Comparison of ENCODE assay signal across 8 cellular contexts in the genomic region with DNA sequence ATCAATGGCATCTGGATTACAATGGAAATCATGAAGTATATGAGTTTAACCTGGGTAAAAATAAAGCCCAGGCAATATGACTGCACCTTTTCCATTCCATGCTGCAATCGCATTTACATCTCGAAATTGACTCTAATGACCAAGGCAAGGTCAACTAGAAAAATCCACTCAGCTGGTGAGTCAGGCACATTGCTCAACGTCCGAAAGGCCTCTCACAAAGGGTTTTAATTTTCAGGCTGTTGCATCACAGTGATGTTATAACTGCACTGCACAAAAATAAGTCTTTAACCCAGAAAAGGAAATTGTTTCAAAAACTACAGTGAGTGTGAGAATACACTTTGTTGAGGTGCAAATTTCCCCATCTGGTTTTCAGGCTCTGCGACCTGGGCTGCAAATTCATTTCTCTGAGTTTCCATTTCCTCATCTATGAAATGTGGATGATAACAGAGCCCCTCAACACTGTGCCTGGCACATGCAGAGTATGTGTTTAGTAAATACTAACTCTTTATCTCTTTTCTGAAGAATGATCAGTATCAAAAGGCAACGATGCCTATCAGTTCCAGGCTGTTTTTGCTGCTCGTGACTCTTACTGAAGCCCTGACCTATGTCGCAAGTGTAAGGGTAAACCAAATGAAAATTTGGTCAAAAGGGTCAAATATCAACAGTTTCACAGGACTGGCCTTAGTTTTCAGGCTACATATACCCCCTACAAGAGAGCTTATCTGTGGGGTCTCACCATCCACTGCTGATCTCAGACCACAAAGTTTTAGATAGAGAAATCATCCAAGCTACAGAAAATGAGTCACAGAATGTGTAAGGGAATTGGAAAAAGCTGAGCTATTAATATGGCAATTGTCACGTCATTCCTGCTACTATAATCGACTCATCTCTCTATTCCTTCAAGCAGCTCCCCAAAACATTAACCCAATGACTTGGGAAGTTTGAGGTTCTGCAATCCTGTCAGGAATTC. TPM values are rescaled to one million over a fixed set of nuclear protein-coding genes. Genes with fewer than 3 reads are reported as not detected.
A peak's percentile ranks its signal among the peaks of the same experiment; 100 is the strongest.
DNase-seq lines count a peak whose midpoint lies in the region; ATAC-seq and TF ChIP-seq lines count a peak whose summit lies in the region.

No MANE protein-coding gene starts in this region.

- no peaks in the 10 kb centered on the region for H3K27me3 ChIP-seq in sigmoid colon

- H3K4me1 ChIP-seq in sigmoid colon: peaks cover 0 to 52% (median 26%) of the 10 kb centered on the region in 4 donors

- TF ChIP-seq EP300 in sigmoid colon (IDR thresholded peaks at IDR 0.05): peak in 1 of 4 donors; percentile 19

- peaks cover 41% of the 10 kb centered on the region for H3K36me3 Mint-ChIP-seq in activated CD8-positive, alpha-beta memory T cell treated with anti-CD3 and anti-CD28 coated beads, Interleukin-2, amount 10 ng/mL, durations not matched to agents 7 days and 5 days
- H3K36me3 Mint-ChIP-seq in T-helper 2 cell treated with Interferon-gamma antibody and Interleukin-4, amounts not matched to agents 5 μg/mL and 100 μg/mL, for 36 hours (ENCODE audit: low read depth): peaks cover 31% of the 10 kb centered on the region

- H3K27ac Mint-ChIP-seq in activated CD8-positive, alpha-beta memory T cell treated with anti-CD3 and anti-CD28 coated beads, Interleukin-2, amount 10 ng/mL, durations not matched to agents 7 days and 5 days: peak overlapping the region; percentile 87
- peak overlapping the region; percentile 92 for H3K27ac Mint-ChIP-seq in T-helper 2 cell treated with Interferon-gamma antibody and Interleukin-4, amounts not matched to agents 5 μg/mL and 100 μg/mL, for 36 hours

- peak overlapping the region; percentile 86 for H3K4me3 Mint-ChIP-seq in activated CD8-positive, alpha-beta memory T cell treated with anti-CD3 and anti-CD28 coated beads, Interleukin-2, amount 10 ng/mL, durations not matched to agents 7 days and 5 days
- peak overlapping the region; percentile 95 for H3K4me3 Mint-ChIP-seq in T-helper 2 cell treated with Interferon-gamma antibody and Interleukin-4, amounts not matched to agents 5 μg/mL and 100 μg/mL, for 36 hours

- WGBS in sigmoid colon, 2 donors: 59 to 67% methylated on average over 10 of the region's 10 CpGs

- TF ChIP-seq POLR2A in sigmoid colon (IDR thresholded peaks at IDR 0.05): no peak

- peak overlapping the region; percentile 13 to 98 (median 46) for H3K27ac ChIP-seq in sigmoid colon

- TF ChIP-seq CTCF in fibroblast of pulmonary artery (IDR thresholded peaks at IDR 0.05; ENCODE audit: low read length, missing control alignments): no peak
- TF ChIP-seq CTCF in sigmoid colon (IDR thresholded peaks at IDR 0.05): no peak

- peaks cover 58% of the 10 kb centered on the region for H3K4me1 Mint-ChIP-seq in activated CD8-positive, alpha-beta memory T cell treated with anti-CD3 and anti-CD28 coated beads, Interleukin-2, amount 10 ng/mL, durations not matched to agents 7 days and 5 days
- peaks cover 61% of the 10 kb centered on the region for H3K4me1 Mint-ChIP-seq in T-helper 2 cell treated with Interferon-gamma antibody and Interleukin-4, amounts not matched to agents 5 μg/mL and 100 μg/mL, for 36 hours (ENCODE audit: low read depth)

- no peak for ATAC-seq in activated CD8-positive, alpha-beta memory T cell treated with anti-CD3 and anti-CD28 coated beads, Interleukin-2, amount 10 ng/mL, durations not matched to agents 7 days and 5 days
- ATAC-seq in GM18867 (IDR thresholded peaks at IDR 0.05; ENCODE audit: unreplicated experiment): no peak
- ATAC-seq in HG03159 (IDR thresholded peaks at IDR 0.05; ENCODE audit: unreplicated experiment): no peak
- ATAC-seq in HG03045 (IDR thresholded peaks at IDR 0.05; ENCODE audit: unreplicated experiment): no peak

- no peaks in the 10 kb centered on the region for H3K9me3 ChIP-seq in sigmoid colon

- H3K4me3 ChIP-seq in fibroblast of pulmonary artery (replicated peaks; ENCODE audit: low read depth, low read length): peak overlapping the region; percentile 81
- H3K4me3 ChIP-seq in sigmoid colon: peak overlapping the region in 1 of 4 donors; percentile 81

- intact Hi-C loops in sigmoid colon (cut with DNase I): loop anchor here (5.0 kb wide), 3 partner anchors 287 to 618 kb away; no protein-coding TSS in a partner anchor

- no peaks in the 10 kb centered on the region for H3K9me3 Mint-ChIP-seq in activated CD8-positive, alpha-beta memory T cell treated with anti-CD3 and anti-CD28 coated beads, Interleukin-2, amount 10 ng/mL, durations not matched to agents 7 days and 5 days (ENCODE audit: low read depth)
- H3K9me3 Mint-ChIP-seq in T-helper 2 cell treated with Interferon-gamma antibody and Interleukin-4, amounts not matched to agents 5 μg/mL and 100 μg/mL, for 36 hours: no peaks in the 10 kb centered on the region

- H3K27me3 Mint-ChIP-seq in activated CD8-positive, alpha-beta memory T cell treated with anti-CD3 and anti-CD28 coated beads, Interleukin-2, amount 10 ng/mL, durations not matched to agents 7 days and 5 days: no peaks in the 10 kb centered on the region
- no peaks in the 10 kb centered on the region for H3K27me3 Mint-ChIP-seq in T-helper 2 cell treated with Interferon-gamma antibody and Interleukin-4, amounts not matched to agents 5 μg/mL and 100 μg/mL, for 36 hours (ENCODE audit: low read depth)

- CTCF ChIA-PET in activated CD8-positive, alpha-beta memory T cell treated with anti-CD3 and anti-CD28 coated beads, Interleukin-2, amount 10 ng/mL, durations not matched to agents 7 days and 5 days (lab: Charles Lee): interaction anchor here (1.1 to 2.1 kb wide), 4 partner anchors 10 to 504 kb away, joined by 3 to 13 read pairs (median 4); no protein-coding TSS in a partner anchor

- no peak for DNase-seq in activated CD8-positive, alpha-beta memory T cell treated with anti-CD3 and anti-CD28 coated beads, Interleukin-2, amount 10 ng/mL, durations not matched to agents 7 days and 5 days
- no peak for DNase-seq in activated CD8-positive, alpha-beta memory T cell treated with anti-CD3 and anti-CD28 coated beads, Interleukin-2, amount 50 U/mL, for 48 hours
- peak; percentile 80 for DNase-seq in T-helper 2 cell treated with Interferon-gamma antibody and Interleukin-4, amounts not matched to agents 5 μg/mL and 100 μg/mL, for 36 hours (ENCODE audit: low spot score)
- DNase-seq in fibroblast of pulmonary artery (ENCODE audit: low read depth) (peak; percentile 97), sigmoid colon (peak; percentile 88)

- H3K36me3 ChIP-seq in sigmoid colon: no peaks in the 10 kb centered on the region

RNA-seq across cellular contexts. Expression of gene NFIL3, which starts 4.1 kb away (rescaled TPM):
- total RNA-seq in activated CD8-positive, alpha-beta memory T cell treated with anti-CD3 and anti-CD28 coated beads, Interleukin-2, amount 10 ng/mL, durations not matched to agents 7 days and 5 days: 10 to 100 TPM; 71.1 to 87.3 TPM
- 10 to 100 TPM; 15.7 to 93.3 (median 38.5) TPM for total RNA-seq in sigmoid colon
- 10 to 100 TPM; 24.8 to 34.8 (median 25.0) TPM for polyA plus RNA-seq in sigmoid colon

RNA-seq across cellular contexts. Expression of gene AUH, which starts 57.8 kb away (rescaled TPM):
- total RNA-seq in activated CD8-positive, alpha-beta memory T cell treated with anti-CD3 and anti-CD28 coated beads, Interleukin-2, amount 10 ng/mL, durations not matched to agents 7 days and 5 days: 10 to 100 TPM; 33.5 to 36.1 TPM
- 10 to 100 TPM; 27.1 to 36.4 (median 28.1) TPM for total RNA-seq in sigmoid colon
- polyA plus RNA-seq in sigmoid colon: 10 to 100 TPM; 13.1 to 40.9 (median 33.0) TPM

Comparison
In these comparisons a context has a peak if more than half of its experiments do, and no peak if none do; other contexts are left out.
1. DNase-seq: peak in T-helper 2 cell treated with Interferon-gamma antibody and Interleukin-4, amounts not matched to agents 5 μg/mL and 100 μg/mL, for 36 hours (single experiment), fibroblast of pulmonary artery (single experiment) and sigmoid colon (single experiment); none in activated CD8-positive, alpha-beta memory T cell treated with anti-CD3 and anti-CD28 coated beads, Interleukin-2, amount 10 ng/mL, durations not matched to agents 7 days and 5 days (single experiment) and activated CD8-positive, alpha-beta memory T cell treated with anti-CD3 and anti-CD28 coated beads, Interleukin-2, amount 50 U/mL, for 48 hours (single experiment).